Comparison of ENCODE assay signal across 24 cellular contexts in genomic region chr11:10942621-10943020, GRCh38.
"Had no signal": no experiment of that assay in that cellular context is flagged by ENCODE, and none has a peak within 500 bp of the region (broad histone marks: within the 10 kb centered on the region; RNA-seq: fewer than 3 reads in every experiment).

No MANE protein-coding gene starts in this region.

- H3K27me3 ChIP-seq: hepatocyte, neural progenitor cell, tibial artery had no signal

- H3K4me3 ChIP-seq: hepatocyte, left ventricle myocardium inferior, neural progenitor cell, tibial artery had no signal

- H3K9me3 Mint-ChIP-seq: activated B cell treated with CpG ODN at 0.5 μM for 24 hours; activated CD4-positive, alpha-beta memory T cell treated with anti-CD3 and anti-CD28 coated beads, Interleukin-2, amount 10 ng/mL, durations not matched to agents 7 days and 5 days; activated T-cell treated with anti-CD3 and anti-CD28 coated beads, Interleukin-2, amount 50 U/mL, for 4 hours; dendritic cell treated with granulocyte-macrophage colony-stimulating factor and Interleukin-4, amounts not matched to agents 40 ng/mL and 50 ng/mL, for 4 days; naive thymus-derived CD4-positive, alpha-beta T cell; neural progenitor cell; stimulated activated naive CD8-positive, alpha-beta T cell treated with anti-CD3 and anti-CD28 coated beads, Interleukin-15, Interleukin-2, amounts not matched to agents 100 ng/mL and 50 ng/mL, for 24 hours had no signal

- H3K36me3 Mint-ChIP-seq: brain; naive thymus-derived CD4-positive, alpha-beta T cell; neural progenitor cell had no signal

- H3K4me2 ChIP-seq: hepatocyte, neural progenitor cell had no signal

- H3K79me2 ChIP-seq: hepatocyte had no signal

- H3K9ac ChIP-seq: neural progenitor cell had no signal

- H3K4me1 Mint-ChIP-seq: activated B cell treated with CpG ODN at 0.5 μM for 24 hours had no signal

- H3K4me3 Mint-ChIP-seq: activated B cell treated with CpG ODN at 0.5 μM for 24 hours; activated CD4-positive, alpha-beta memory T cell treated with anti-CD3 and anti-CD28 coated beads, Interleukin-2, amount 10 ng/mL, durations not matched to agents 7 days and 5 days; activated T-cell treated with anti-CD3 and anti-CD28 coated beads, Interleukin-2, amount 50 U/mL, for 4 hours; brain; dendritic cell treated with granulocyte-macrophage colony-stimulating factor and Interleukin-4, amounts not matched to agents 40 ng/mL and 50 ng/mL, for 4 days; naive thymus-derived CD4-positive, alpha-beta T cell; neural progenitor cell; stimulated activated naive CD8-positive, alpha-beta T cell treated with anti-CD3 and anti-CD28 coated beads, Interleukin-15, Interleukin-2, amounts not matched to agents 100 ng/mL and 50 ng/mL, for 24 hours had no signal

- H3K9me3 ChIP-seq: left ventricle myocardium inferior, tibial artery had no signal

- DNase-seq: activated B cell treated with CpG ODN at 0.5 μM for 24 hours; activated CD4-positive, alpha-beta memory T cell treated with anti-CD3 and anti-CD28 coated beads, Interleukin-2, amount 10 ng/mL, durations not matched to agents 7 days and 5 days; activated CD4-positive, alpha-beta T cell treated with anti-CD3 and anti-CD28 coated beads for 4 hours; activated effector memory CD4-positive, alpha-beta T cell treated with Interleukin-2 at 50 U/mL for 16 hours; activated naive CD4-positive, alpha-beta T cell treated with anti-CD3 and anti-CD28 coated beads, Interleukin-2, amount 50 U/mL, for 16 hours; activated T-cell treated with anti-CD3 and anti-CD28 coated beads, Interleukin-2, amount 50 U/mL, for 4 hours; aorta; caudate nucleus; effector CD4-positive, alpha-beta T cell; foreskin melanocyte; glutamatergic neuron; kidney glomerular epithelial cell; left ventricle myocardium inferior; naive thymus-derived CD4-positive, alpha-beta T cell; stimulated activated CD4-positive, alpha-beta T cell treated with anti-CD3 and anti-CD28 coated beads, Interleukin-4, amount 100 ng/mL, for 1 hour; T-helper 9 cell; tibial artery had no signal

- H3K27ac ChIP-seq: hepatocyte, left ventricle myocardium inferior, neural progenitor cell, tibial artery had no signal

- ATAC-seq: naive thymus-derived CD4-positive, alpha-beta T cell; sciatic nerve had no signal

- H3K4me1 ChIP-seq: neural progenitor cell had no signal

- FAIRE-seq: endometrium had no signal

- H2AFZ ChIP-seq: hepatocyte, neural progenitor cell had no signal

- H3K27ac Mint-ChIP-seq: activated B cell treated with CpG ODN at 0.5 μM for 24 hours; activated CD4-positive, alpha-beta memory T cell treated with anti-CD3 and anti-CD28 coated beads, Interleukin-2, amount 10 ng/mL, durations not matched to agents 7 days and 5 days; naive thymus-derived CD4-positive, alpha-beta T cell; neural progenitor cell; stimulated activated naive CD8-positive, alpha-beta T cell treated with anti-CD3 and anti-CD28 coated beads, Interleukin-15, Interleukin-2, amounts not matched to agents 100 ng/mL and 50 ng/mL, for 24 hours had no signal

- H3K36me3 ChIP-seq: left ventricle myocardium inferior, neural progenitor cell, tibial artery had no signal
